ENCODE assay signal across 8 cellular contexts in genomic region chr20:62953167-62953838, GRCh38. TPM values are rescaled to one million over a fixed set of nuclear protein-coding genes. Genes with fewer than 3 reads are reported as not detected.
DNase-seq lines count a peak whose midpoint lies in the region; ATAC-seq, FAIRE-seq and TF ChIP-seq lines count a peak whose summit lies in the region.

No MANE protein-coding gene starts in this region.

- H3K27me3 ChIP-seq in Karpas-422 (ENCODE audit: low read length), result no peaks in the 10 kb centered on the region
- H3K27me3 ChIP-seq in pancreas, result no peaks in the 10 kb centered on the region

- intact Hi-C loops in pancreas (cut with DNase I), result no loop called here

- peaks cover 4% of the 10 kb centered on the region; the same call in 1 of the 2 replicates for H3K9me3 ChIP-seq in Karpas-422 (ENCODE audit: low read length)
- no peaks in the 10 kb centered on the region for H3K9me3 ChIP-seq in pancreas

- H3K4me3 ChIP-seq in Karpas-422 (ENCODE audit: low read length), result peak overlapping the region; percentile 98
- peak overlapping the region in 1 of 4 donors; percentile 39 for H3K4me3 ChIP-seq in pancreas

- peaks cover 32% of the 10 kb centered on the region for H3K79me2 ChIP-seq in Karpas-422 (ENCODE audit: low read length)

- H2AFZ ChIP-seq in Karpas-422 (ENCODE audit: low read length), result no peak overlapping the region

- H3K27ac ChIP-seq in Karpas-422 (ENCODE audit: low read length), result peak overlapping the region; percentile 95
- peak overlapping the region in 2 of 4 donors; percentile 18 to 57 for H3K27ac ChIP-seq in pancreas

- TF ChIP-seq CTCF in pancreas (IDR thresholded peaks at IDR 0.05), result no peak

- peak; percentile 32 for DNase-seq in D341Med (ENCODE audit: low spot score)
- DNase-seq in Karpas-422, result peak; percentile 68
- DNase-seq in pancreas, result peak in 1 of 6 donors; percentile 35
- DNase-seq in NCI-H2081 (lab: John Stamatoyannopoulos, UW), result no peak
- no peak for DNase-seq in Ammon's horn (ENCODE audit: low spot score)

- H3K4me1 ChIP-seq in Karpas-422 (ENCODE audit: low read length) (peaks cover 34% of the 10 kb centered on the region), pancreas (no peaks in the 10 kb centered on the region)

- WGBS in pancreas, 2 donors, result 76 to 85% methylated on average over 16 of the region's 16 CpGs

- peak overlapping the region; percentile 95 for H3K9ac ChIP-seq in Karpas-422 (ENCODE audit: low read length)

- H3K4me2 ChIP-seq in Karpas-422 (ENCODE audit: low read depth, low read length, poor library complexity, severe bottlenecking), result peak overlapping the region; percentile 97

- no peaks in the 10 kb centered on the region for H3K9me2 ChIP-seq in Karpas-422 (replicated peaks; ENCODE audit: insufficient read depth, low read length)

- H3K36me3 ChIP-seq in Karpas-422 (ENCODE audit: insufficient read depth, low read length) (peaks cover 19% of the 10 kb centered on the region), pancreas (no peaks in the 10 kb centered on the region)

- no peak for FAIRE-seq in pancreas (lab: Jason Lieb, UNC)

- H4K20me1 ChIP-seq in Karpas-422 (ENCODE audit: insufficient read depth, low read depth, low read length), result no peaks in the 10 kb centered on the region

- ATAC-seq in esophagus mucosa (peak; percentile 12), pancreas (peak in 3 of 4 donors; percentile 2 to 20 (median 3)), GM19463 (IDR thresholded peaks at IDR 0.05; ENCODE audit: unreplicated experiment) (no peak), HG03159 (IDR thresholded peaks at IDR 0.05; ENCODE audit: unreplicated experiment) (no peak)

RNA-seq across cellular contexts. Expression of gene SLC17A9, which starts 0.8 kb away (rescaled TPM):
- 15.9 and 22.1 TPM in 2 replicates for total RNA-seq in Karpas-422 (2014; rRNA removed; shearing (Covaris generic); ENCODE audit: low replicate concordance)
- 0.76 TPM for total RNA-seq in esophagus mucosa
- total RNA-seq in pancreas, result 1 to 10 TPM in 5 of 6 donors, under 1 TPM in 1; 0.63 to 7.7 (median 2.3) TPM
- 1 to 10 TPM; 3.5 to 6.2 TPM for polyA plus RNA-seq in pancreas

RNA-seq across cellular contexts. Expression of gene GID8, which starts 15.4 kb away (rescaled TPM):
- 31.3 and 48.2 TPM in 2 replicates for total RNA-seq in Karpas-422 (2014; rRNA removed; shearing (Covaris generic); ENCODE audit: low replicate concordance)
- total RNA-seq in esophagus mucosa (42.7 TPM), pancreas (10 to 100 TPM; 13.1 to 22.4 (median 16.6) TPM)
- 10 to 100 TPM in 1 of 2 donors, 1 to 10 TPM in 1; 6.0 to 14.6 TPM for polyA plus RNA-seq in pancreas

RNA-seq across cellular contexts. Expression of gene DIDO1, which starts 27.0 kb away (rescaled TPM):
- 35.4 and 43.4 TPM in 2 replicates for total RNA-seq in Karpas-422 (2014; rRNA removed; shearing (Covaris generic); ENCODE audit: low replicate concordance)
- 26.2 TPM for total RNA-seq in esophagus mucosa
- total RNA-seq in pancreas, result 10 to 100 TPM; 16.7 to 29.8 (median 18.5) TPM
- polyA plus RNA-seq in pancreas, result 10 to 100 TPM; 17.3 to 21.2 TPM

RNA-seq across cellular contexts. Expression of gene BHLHE23, which starts 53.5 kb away (rescaled TPM):
- not detected in 2 replicates for total RNA-seq in Karpas-422 (2014; rRNA removed; shearing (Covaris generic); ENCODE audit: low replicate concordance)
- not detected for total RNA-seq in esophagus mucosa
- not detected for total RNA-seq in pancreas
- polyA plus RNA-seq in pancreas, result not detected

Comparison
In these comparisons a context has a peak if more than half of its experiments do, and no peak if none do; other contexts are left out.
1. DNase-seq: peak in D341Med (single experiment) and Karpas-422 (single experiment); none in NCI-H2081 (0 of 2) and Ammon's horn (single experiment).
2. ATAC-seq: peak in esophagus mucosa (single experiment) and pancreas (3 of 4); none in GM19463 (single experiment) and HG03159 (single experiment).